9 cellular contexts compared by ENCODE assay signal in the genomic region with DNA sequence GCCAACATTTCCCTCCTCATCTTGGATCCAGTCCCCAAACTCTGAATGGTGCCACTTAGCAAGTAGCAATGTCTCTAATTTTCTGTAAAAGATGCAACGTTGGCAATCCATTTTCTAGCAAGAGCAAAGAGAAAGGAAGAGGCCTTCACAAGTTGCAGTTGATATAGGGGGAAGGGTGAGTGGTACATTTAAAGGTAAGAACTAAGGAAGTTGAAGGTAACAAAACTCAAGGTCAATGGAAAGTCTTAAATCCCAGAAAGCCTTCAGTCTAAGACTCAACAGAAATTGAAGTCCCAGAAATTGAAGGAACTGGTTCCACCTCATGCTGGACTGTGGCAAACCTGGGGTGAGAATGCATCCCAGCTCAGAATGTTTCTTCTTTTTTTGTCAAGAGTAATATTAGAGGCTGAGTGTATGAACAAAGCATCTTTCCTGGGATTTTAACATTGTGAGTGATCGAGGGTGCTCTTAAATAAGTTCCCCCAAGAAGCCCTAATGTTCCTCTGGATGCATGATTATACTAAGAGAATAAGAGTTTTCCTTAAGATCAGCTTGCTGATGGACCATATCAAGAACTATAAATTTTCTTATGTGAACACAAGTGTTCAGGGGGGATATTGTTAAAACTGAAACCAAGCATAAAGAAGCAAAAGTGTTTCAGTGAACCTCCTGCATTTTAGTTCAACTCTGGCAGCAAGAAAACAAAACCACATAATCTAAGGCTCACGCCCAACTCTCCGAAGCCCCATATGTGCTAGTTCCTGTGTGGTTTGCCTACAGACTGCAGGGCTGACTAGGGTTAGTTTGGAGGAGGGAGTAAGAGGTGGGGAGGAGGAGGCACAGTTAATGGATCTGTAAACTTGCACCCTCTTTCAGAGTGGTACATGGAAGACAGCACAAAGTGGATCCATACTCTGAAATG. TPM values are rescaled to one million over a fixed set of nuclear protein-coding genes. Genes with fewer than 3 reads are reported as not detected.
DNase-seq lines count a peak whose midpoint lies in the region; ATAC-seq lines count a peak whose summit lies in the region.
"Had no signal": no experiment of that assay in that cellular context is flagged by ENCODE, and none has a peak within 500 bp of the region (broad histone marks: within the 10 kb centered on the region; RNA-seq: fewer than 3 reads in every experiment).

TSS of gene GRAP2 (plus strand) at position 779 of the 922 bp plus-strand sequence. CDS start 46,023 bp downstream, outside the sequence.

- peak; percentile 41 for DNase-seq in NK-92 treated with Interleukin-12 subunit alpha and Interleukin-12 subunit beta, amount 100 ng/mL, for 24 hours (lab: John Stamatoyannopoulos, UW)
- no peak for DNase-seq in NK-92 (lab: John Stamatoyannopoulos, UW; ENCODE audit: unreplicated experiment)
- peak; percentile 79 to 82 for DNase-seq in NOMO-1 (lab: John Stamatoyannopoulos, UW; ENCODE audit: unreplicated experiment in 2 of 2)
- DNase-seq in activated T-helper 2 cell treated with anti-CD3 and anti-CD28 coated beads, Interferon-gamma antibody, Interleukin-2, Interleukin-4, amounts not matched to agents 10 μg/mL and 5 μg/mL and 100 μg/mL, durations not matched to agents 14 hours and 24 hours and 36 hours (ENCODE audit: low spot score), result peak; percentile 78
- DNase-seq in stimulated activated naive B cell treated with anti-CD40 and anti-IgM and Interleukin-4, amounts not matched to agents 10 μg/mL and 1 μg/mL and 100 μg/mL, for 72 hours, result peak; percentile 26
- DNase-seq in NCI-H774 (lab: John Stamatoyannopoulos, UW), result no peak
- DNase-seq in HAP-1 (ENCODE audit: low spot score in 2 of 2), result no peak
- no peak for DNase-seq in superior temporal gyrus (ENCODE audit: extremely low spot score)

- no peaks in the 10 kb centered on the region for H3K27me3 Mint-ChIP-seq in activated T-helper 2 cell treated with anti-CD3 and anti-CD28 coated beads, Interferon-gamma antibody, Interleukin-2, Interleukin-4, amounts not matched to agents 10 μg/mL and 5 μg/mL and 100 μg/mL, durations not matched to agents 14 hours and 24 hours and 36 hours (ENCODE audit: low read depth)
- no peaks in the 10 kb centered on the region for H3K27me3 Mint-ChIP-seq in stimulated activated naive B cell treated with anti-CD40 and anti-IgM and Interleukin-4, amounts not matched to agents 10 μg/mL and 1 μg/mL and 100 μg/mL, for 72 hours

- H3K27me3 ChIP-seq in HAP-1 (ENCODE audit: low read depth), result no peaks in the 10 kb centered on the region

- peak within 1 kb of the TSS; percentile 98 for H3K4me3 Mint-ChIP-seq in activated T-helper 2 cell treated with anti-CD3 and anti-CD28 coated beads, Interferon-gamma antibody, Interleukin-2, Interleukin-4, amounts not matched to agents 10 μg/mL and 5 μg/mL and 100 μg/mL, durations not matched to agents 14 hours and 24 hours and 36 hours (ENCODE audit: low read depth)
- peak within 1 kb of the TSS; percentile 74 to 80 for H3K4me3 Mint-ChIP-seq in stimulated activated naive B cell treated with anti-CD40 and anti-IgM and Interleukin-4, amounts not matched to agents 10 μg/mL and 1 μg/mL and 100 μg/mL, for 72 hours

- H3K9me3 Mint-ChIP-seq in activated T-helper 2 cell treated with anti-CD3 and anti-CD28 coated beads, Interferon-gamma antibody, Interleukin-2, Interleukin-4, amounts not matched to agents 10 μg/mL and 5 μg/mL and 100 μg/mL, durations not matched to agents 14 hours and 24 hours and 36 hours, result no peaks in the 10 kb centered on the region
- no peaks in the 10 kb centered on the region for H3K9me3 Mint-ChIP-seq in stimulated activated naive B cell treated with anti-CD40 and anti-IgM and Interleukin-4, amounts not matched to agents 10 μg/mL and 1 μg/mL and 100 μg/mL, for 72 hours

- H3K9me3 ChIP-seq in HAP-1, result no peaks in the 10 kb centered on the region

- in situ Hi-C loops in HAP-1 (cut with MboI; ENCODE audit: low sequenced_read_pairs), result no loop called here

- H3K36me3 ChIP-seq in HAP-1 (replicated peaks), result no peaks in the 10 kb centered on the region

- peaks cover 31% of the 10 kb centered on the region for H3K4me1 Mint-ChIP-seq in activated T-helper 2 cell treated with anti-CD3 and anti-CD28 coated beads, Interferon-gamma antibody, Interleukin-2, Interleukin-4, amounts not matched to agents 10 μg/mL and 5 μg/mL and 100 μg/mL, durations not matched to agents 14 hours and 24 hours and 36 hours (ENCODE audit: low read depth)
- peaks cover 24 to 52% of the 10 kb centered on the region in 2 donors for H3K4me1 Mint-ChIP-seq in stimulated activated naive B cell treated with anti-CD40 and anti-IgM and Interleukin-4, amounts not matched to agents 10 μg/mL and 1 μg/mL and 100 μg/mL, for 72 hours

- H3K36me3 Mint-ChIP-seq in activated T-helper 2 cell treated with anti-CD3 and anti-CD28 coated beads, Interferon-gamma antibody, Interleukin-2, Interleukin-4, amounts not matched to agents 10 μg/mL and 5 μg/mL and 100 μg/mL, durations not matched to agents 14 hours and 24 hours and 36 hours (ENCODE audit: low read depth), result peaks cover 20% of the 10 kb centered on the region
- no peaks in the 10 kb centered on the region for H3K36me3 Mint-ChIP-seq in stimulated activated naive B cell treated with anti-CD40 and anti-IgM and Interleukin-4, amounts not matched to agents 10 μg/mL and 1 μg/mL and 100 μg/mL, for 72 hours

- no peak within 1 kb of the TSS for H3K4me3 ChIP-seq in HAP-1

- peak within 1 kb of the TSS; percentile 99 for H3K27ac Mint-ChIP-seq in activated T-helper 2 cell treated with anti-CD3 and anti-CD28 coated beads, Interferon-gamma antibody, Interleukin-2, Interleukin-4, amounts not matched to agents 10 μg/mL and 5 μg/mL and 100 μg/mL, durations not matched to agents 14 hours and 24 hours and 36 hours
- H3K27ac Mint-ChIP-seq in stimulated activated naive B cell treated with anti-CD40 and anti-IgM and Interleukin-4, amounts not matched to agents 10 μg/mL and 1 μg/mL and 100 μg/mL, for 72 hours, result peak within 1 kb of the TSS; percentile 75

- H3K4me1 ChIP-seq in HAP-1, result peaks cover 5% of the 10 kb centered on the region

- ATAC-seq in stimulated activated naive B cell treated with anti-CD40 and anti-IgM and Interleukin-4, amounts not matched to agents 10 μg/mL and 1 μg/mL and 100 μg/mL, for 72 hours (replicated peaks), result peak; percentile 71 to 76
- ATAC-seq: Panc1 had no signal

- intact Hi-C loops in activated T-helper 2 cell treated with anti-CD3 and anti-CD28 coated beads, Interferon-gamma antibody, Interleukin-2, Interleukin-4, amounts not matched to agents 10 μg/mL and 5 μg/mL and 100 μg/mL, durations not matched to agents 14 hours and 24 hours and 36 hours (cut with micrococcal nuclease), result loop anchor here (1.0 to 10.0 kb wide), 6 partner anchors 37 to 424 kb away; partner anchors contain the start of gene TNRC6B

RNA-seq across cellular contexts. Expression of gene GRAP2, which starts in this region (rescaled TPM):
- total RNA-seq in activated T-helper 2 cell treated with anti-CD3 and anti-CD28 coated beads, Interferon-gamma antibody, Interleukin-2, Interleukin-4, amounts not matched to agents 10 μg/mL and 5 μg/mL and 100 μg/mL, durations not matched to agents 14 hours and 24 hours and 36 hours, result 44.1 and 46.5 TPM in 2 replicates

Comparison
In these comparisons a context has a peak if more than half of its experiments do, and no peak if none do; other contexts are left out.
1. DNase-seq: peak in NK-92 treated with Interleukin-12 subunit alpha and Interleukin-12 subunit beta, amount 100 ng/mL, for 24 hours (single experiment), NOMO-1 (2 of 2), activated T-helper 2 cell treated with anti-CD3 and anti-CD28 coated beads, Interferon-gamma antibody, Interleukin-2, Interleukin-4, amounts not matched to agents 10 μg/mL and 5 μg/mL and 100 μg/mL, durations not matched to agents 14 hours and 24 hours and 36 hours (single experiment) and stimulated activated naive B cell treated with anti-CD40 and anti-IgM and Interleukin-4, amounts not matched to agents 10 μg/mL and 1 μg/mL and 100 μg/mL, for 72 hours (single experiment); none in NK-92 (single experiment), NCI-H774 (single experiment), HAP-1 (0 of 2) and superior temporal gyrus (single experiment).